ENCODE assay signal across 36 cellular contexts in genomic region chr11:111444040-111444439, GRCh38.
"Had no signal": no experiment of that assay in that cellular context is flagged by ENCODE, and none has a peak within 500 bp of the region (broad histone marks: within the 10 kb centered on the region; RNA-seq: fewer than 3 reads in every experiment).

No MANE protein-coding gene starts in this region.

- H3K4me3 ChIP-seq: ascending aorta, cardiac muscle cell, coronary artery, dorsolateral prefrontal cortex, gastrocnemius medialis, hepatocyte, left ventricle myocardium inferior, lung, neural progenitor cell, psoas muscle, smooth muscle cell, stomach, thyroid gland, upper lobe of left lung, vagina had no signal

- H3K36me3 ChIP-seq: ascending aorta, cardiac muscle cell, gastrocnemius medialis, left ventricle myocardium inferior, neural progenitor cell, stomach, thyroid gland, upper lobe of left lung, vagina had no signal

- H3K4me3 Mint-ChIP-seq: activated naive CD4-positive, alpha-beta T cell treated with anti-CD3 and anti-CD28 coated beads for 36 hours; activated naive CD8-positive, alpha-beta T cell treated with anti-CD3 and anti-CD28 coated beads for 36 hours; activated T-helper 1 cell treated with anti-CD3 and anti-CD28 coated beads, Interleukin-12 subunit alpha, Interleukin-12 subunit beta, Interleukin-2, Interleukin-4 antibody, amounts not matched to agents 30 ng/mL and 10 ng/mL and 1 ng/mL, durations not matched to agents 14 hours and 24 hours and 36 hours; brain; natural killer cell; neural progenitor cell; stimulated activated naive B cell treated with anti-CD40 and anti-IgM and Interleukin-4, amounts not matched to agents 10 μg/mL and 1 μg/mL and 100 μg/mL, for 72 hours had no signal

- H3K27me3 Mint-ChIP-seq: activated naive CD8-positive, alpha-beta T cell treated with anti-CD3 and anti-CD28 coated beads for 36 hours had no signal

- H2AFZ ChIP-seq: hepatocyte, neural progenitor cell, parathyroid adenoma had no signal

- ATAC-seq: gastrocnemius medialis; natural killer cell; psoas muscle; stimulated activated naive B cell treated with anti-CD40 and anti-IgM and Interleukin-4, amounts not matched to agents 10 μg/mL and 1 μg/mL and 100 μg/mL, for 72 hours had no signal

- H3K27me3 ChIP-seq: ascending aorta, cardiac muscle cell, dorsolateral prefrontal cortex, gastrocnemius medialis, hepatocyte, neural progenitor cell, stomach, thyroid gland, upper lobe of left lung, vagina had no signal

- H3K9me3 Mint-ChIP-seq: activated naive CD4-positive, alpha-beta T cell treated with anti-CD3 and anti-CD28 coated beads for 36 hours; activated naive CD8-positive, alpha-beta T cell treated with anti-CD3 and anti-CD28 coated beads for 36 hours; activated T-helper 1 cell treated with anti-CD3 and anti-CD28 coated beads, Interleukin-12 subunit alpha, Interleukin-12 subunit beta, Interleukin-2, Interleukin-4 antibody, amounts not matched to agents 30 ng/mL and 10 ng/mL and 1 ng/mL, durations not matched to agents 14 hours and 24 hours and 36 hours; brain; natural killer cell; neural progenitor cell; stimulated activated naive B cell treated with anti-CD40 and anti-IgM and Interleukin-4, amounts not matched to agents 10 μg/mL and 1 μg/mL and 100 μg/mL, for 72 hours had no signal

- H3K9ac ChIP-seq: neural progenitor cell, parathyroid adenoma had no signal

- DNase-seq: activated CD4-positive, alpha-beta T cell treated with anti-CD3 and anti-CD28 coated beads for 4 hours; activated CD4-positive, alpha-beta T cell treated with anti-CD3 and anti-CD28 coated beads, Interleukin-2, amount 50 U/mL, for 4 hours; activated effector memory CD4-positive, alpha-beta T cell treated with anti-CD3 and anti-CD28 coated beads, Interleukin-2, amount 50 U/mL, for 16 hours; activated naive CD4-positive, alpha-beta T cell treated with anti-CD3 and anti-CD28 coated beads for 36 hours; activated naive CD8-positive, alpha-beta T cell treated with anti-CD3 and anti-CD28 coated beads for 36 hours; activated T-cell treated with anti-CD3 and anti-CD28 coated beads for 4 hours; dorsolateral prefrontal cortex; effector memory CD4-positive, alpha-beta T cell; erythroblast; gastrocnemius medialis; glutamatergic neuron; islet precursor cell; left ventricle myocardium inferior; mesendoderm; natural killer cell; occipital lobe; psoas muscle; stimulated activated CD4-positive, alpha-beta T cell treated with anti-CD3 and anti-CD28 coated beads, Interleukin-1b, Interleukin-23, amount 100 ng/mL, for 48 hours; stimulated activated CD4-positive, alpha-beta T cell treated with anti-CD3 and anti-CD28 coated beads, Interleukin-4, amount 100 ng/mL, for 4 hours; stimulated activated CD8-positive, alpha-beta memory T cell treated with anti-CD3 and anti-CD28 coated beads, Interleukin-4, amount 100 ng/mL, for 48 hours; stimulated activated naive B cell treated with anti-CD40 and anti-IgM and Interleukin-4, amounts not matched to agents 10 μg/mL and 1 μg/mL and 100 μg/mL, for 72 hours; stomach; thyroid gland; upper lobe of left lung had no signal

- H3K9me3 ChIP-seq: ascending aorta, gastrocnemius medialis, left ventricle myocardium inferior, psoas muscle, stomach, thyroid gland, upper lobe of left lung, vagina had no signal

- H3K27ac ChIP-seq: ascending aorta, cardiac muscle cell, coronary artery, dorsolateral prefrontal cortex, gastrocnemius medialis, hepatocyte, left ventricle myocardium inferior, neural progenitor cell, parathyroid adenoma, psoas muscle, stomach, thyroid gland, upper lobe of left lung, vagina, VCaP had no signal

- H3K4me2 ChIP-seq: hepatocyte, neural progenitor cell, smooth muscle cell had no signal

- H3K36me3 Mint-ChIP-seq: activated naive CD8-positive, alpha-beta T cell treated with anti-CD3 and anti-CD28 coated beads for 36 hours; brain; natural killer cell; neural progenitor cell; stimulated activated naive B cell treated with anti-CD40 and anti-IgM and Interleukin-4, amounts not matched to agents 10 μg/mL and 1 μg/mL and 100 μg/mL, for 72 hours had no signal

- H3K27ac Mint-ChIP-seq: activated naive CD4-positive, alpha-beta T cell treated with anti-CD3 and anti-CD28 coated beads for 36 hours; activated naive CD8-positive, alpha-beta T cell treated with anti-CD3 and anti-CD28 coated beads for 36 hours; brain; stimulated activated naive B cell treated with anti-CD40 and anti-IgM and Interleukin-4, amounts not matched to agents 10 μg/mL and 1 μg/mL and 100 μg/mL, for 72 hours had no signal

- H3K79me2 ChIP-seq: hepatocyte, parathyroid adenoma had no signal
